8 cellular contexts compared by ENCODE assay signal in genomic region chr1:113903496-113904291, GRCh38. TPM values are rescaled to one million over a fixed set of nuclear protein-coding genes. Genes with fewer than 3 reads are reported as not detected.
DNase-seq lines count a peak whose midpoint lies in the region; TF ChIP-seq lines count a peak whose summit lies in the region.

No MANE protein-coding gene starts in this region.

- H3K27me3 ChIP-seq in HL-60 (ENCODE audit: insufficient read depth, poor library complexity, severe bottlenecking) (no peaks in the 10 kb centered on the region), iPS-15b (ENCODE audit: control insufficient read depth, insufficient read depth, low read length) (no peaks in the 10 kb centered on the region)

- peaks cover 3% of the 10 kb centered on the region for H3K36me3 ChIP-seq in iPS-15b (ENCODE audit: control insufficient read depth, insufficient read depth, low read length)

- no peaks in the 10 kb centered on the region for H3K4me1 ChIP-seq in iPS-15b (ENCODE audit: control insufficient read depth, insufficient read depth, low read length)

- DNase-seq in AML-193 (lab: John Stamatoyannopoulos, UW), result peak; percentile 34 to 48
- DNase-seq in HL-60 (ENCODE audit: low read depth in 1 of 2, low spot score in 1 of 2), result peak; percentile 20 to 29
- DNase-seq in activated T-helper 2 cell treated with anti-CD3 and anti-CD28 coated beads, Interferon-gamma antibody, Interleukin-2, Interleukin-4, amounts not matched to agents 10 μg/mL and 5 μg/mL and 100 μg/mL, durations not matched to agents 14 hours and 24 hours and 36 hours (ENCODE audit: low spot score), result no peak
- peak; percentile 42 for DNase-seq in stimulated activated CD8-positive, alpha-beta memory T cell treated with anti-CD3 and anti-CD28 coated beads, Interleukin-4, amount 100 ng/mL, for 48 hours
- no peak for DNase-seq in GM19238 (ENCODE audit: insufficient read length, low spot score)
- no peak for DNase-seq in NCI-H446 (lab: John Stamatoyannopoulos, UW)
- no peak for DNase-seq in A172 (ENCODE audit: low spot score)

- H3K27ac ChIP-seq in HL-60 (replicated peaks), result peak overlapping the region; percentile 85

- peak overlapping the region; percentile 97 for H3K27ac Mint-ChIP-seq in activated T-helper 2 cell treated with anti-CD3 and anti-CD28 coated beads, Interferon-gamma antibody, Interleukin-2, Interleukin-4, amounts not matched to agents 10 μg/mL and 5 μg/mL and 100 μg/mL, durations not matched to agents 14 hours and 24 hours and 36 hours

- H3K4me1 Mint-ChIP-seq in activated T-helper 2 cell treated with anti-CD3 and anti-CD28 coated beads, Interferon-gamma antibody, Interleukin-2, Interleukin-4, amounts not matched to agents 10 μg/mL and 5 μg/mL and 100 μg/mL, durations not matched to agents 14 hours and 24 hours and 36 hours (ENCODE audit: low read depth), result peaks cover 57% of the 10 kb centered on the region

- peaks cover 66% of the 10 kb centered on the region for H3K36me3 Mint-ChIP-seq in activated T-helper 2 cell treated with anti-CD3 and anti-CD28 coated beads, Interferon-gamma antibody, Interleukin-2, Interleukin-4, amounts not matched to agents 10 μg/mL and 5 μg/mL and 100 μg/mL, durations not matched to agents 14 hours and 24 hours and 36 hours (ENCODE audit: low read depth)

- H3K9me3 Mint-ChIP-seq in activated T-helper 2 cell treated with anti-CD3 and anti-CD28 coated beads, Interferon-gamma antibody, Interleukin-2, Interleukin-4, amounts not matched to agents 10 μg/mL and 5 μg/mL and 100 μg/mL, durations not matched to agents 14 hours and 24 hours and 36 hours, result no peaks in the 10 kb centered on the region

- peak overlapping the region; percentile 99 for H3K4me3 Mint-ChIP-seq in activated T-helper 2 cell treated with anti-CD3 and anti-CD28 coated beads, Interferon-gamma antibody, Interleukin-2, Interleukin-4, amounts not matched to agents 10 μg/mL and 5 μg/mL and 100 μg/mL, durations not matched to agents 14 hours and 24 hours and 36 hours (ENCODE audit: low read depth)

- no peaks in the 10 kb centered on the region for H3K9me3 ChIP-seq in iPS-15b (ENCODE audit: control insufficient read depth, insufficient read depth, low read length)

- peak overlapping the region; percentile 71 for H3K4me3 ChIP-seq in HL-60 (replicated peaks; ENCODE audit: insufficient read depth, low read length)
- H3K4me3 ChIP-seq in iPS-15b (ENCODE audit: low read depth, low read length), result peak overlapping the region; percentile 89

- no peaks in the 10 kb centered on the region for H3K27me3 Mint-ChIP-seq in activated T-helper 2 cell treated with anti-CD3 and anti-CD28 coated beads, Interferon-gamma antibody, Interleukin-2, Interleukin-4, amounts not matched to agents 10 μg/mL and 5 μg/mL and 100 μg/mL, durations not matched to agents 14 hours and 24 hours and 36 hours (ENCODE audit: low read depth)

- intact Hi-C loops in activated T-helper 2 cell treated with anti-CD3 and anti-CD28 coated beads, Interferon-gamma antibody, Interleukin-2, Interleukin-4, amounts not matched to agents 10 μg/mL and 5 μg/mL and 100 μg/mL, durations not matched to agents 14 hours and 24 hours and 36 hours (cut with micrococcal nuclease), result no loop called here

- no peak for TF ChIP-seq CTCF in HL-60 (IDR thresholded peaks at IDR 0.05; ENCODE audit: insufficient read depth, low read length)

- no peak overlapping the region for H3K9ac ChIP-seq in iPS-15b (ENCODE audit: low read depth, low read length)

RNA-seq across cellular contexts. Expression of gene AP4B1, which starts 0.9 kb away (rescaled TPM):
- 42.0 and 45.9 TPM in 2 replicates for total RNA-seq in activated T-helper 2 cell treated with anti-CD3 and anti-CD28 coated beads, Interferon-gamma antibody, Interleukin-2, Interleukin-4, amounts not matched to agents 10 μg/mL and 5 μg/mL and 100 μg/mL, durations not matched to agents 14 hours and 24 hours and 36 hours
- 18.0 and 23.8 TPM in 2 replicates for total RNA-seq in A172 (2014; rRNA removed; shearing (Covaris generic))

RNA-seq across cellular contexts. Expression of gene DCLRE1B, which starts 1.4 kb away (rescaled TPM):
- 18.8 and 20.8 TPM in 2 replicates for total RNA-seq in activated T-helper 2 cell treated with anti-CD3 and anti-CD28 coated beads, Interferon-gamma antibody, Interleukin-2, Interleukin-4, amounts not matched to agents 10 μg/mL and 5 μg/mL and 100 μg/mL, durations not matched to agents 14 hours and 24 hours and 36 hours
- 14.4 and 14.5 TPM in 2 replicates for total RNA-seq in A172 (2014; rRNA removed; shearing (Covaris generic))

RNA-seq across cellular contexts. Expression of gene BCL2L15, which starts 16.3 kb away (rescaled TPM):
- total RNA-seq in activated T-helper 2 cell treated with anti-CD3 and anti-CD28 coated beads, Interferon-gamma antibody, Interleukin-2, Interleukin-4, amounts not matched to agents 10 μg/mL and 5 μg/mL and 100 μg/mL, durations not matched to agents 14 hours and 24 hours and 36 hours, result 0.39 and 1.1 TPM in 2 replicates
- total RNA-seq in A172 (2014; rRNA removed; shearing (Covaris generic)), result 0.57 and 4.2 TPM in 2 replicates

RNA-seq across cellular contexts. Expression of gene HIPK1, which starts 25.4 kb away (rescaled TPM):
- 108 and 111 TPM in 2 replicates for total RNA-seq in activated T-helper 2 cell treated with anti-CD3 and anti-CD28 coated beads, Interferon-gamma antibody, Interleukin-2, Interleukin-4, amounts not matched to agents 10 μg/mL and 5 μg/mL and 100 μg/mL, durations not matched to agents 14 hours and 24 hours and 36 hours
- total RNA-seq in A172 (2014; rRNA removed; shearing (Covaris generic)), result 12.2 and 14.7 TPM in 2 replicates

RNA-seq across cellular contexts. Expression of gene PTPN22, which starts 32.2 kb away (rescaled TPM):
- total RNA-seq in activated T-helper 2 cell treated with anti-CD3 and anti-CD28 coated beads, Interferon-gamma antibody, Interleukin-2, Interleukin-4, amounts not matched to agents 10 μg/mL and 5 μg/mL and 100 μg/mL, durations not matched to agents 14 hours and 24 hours and 36 hours, result 57.8 and 58.8 TPM in 2 replicates
- 0.29 and 0.74 TPM in 2 replicates for total RNA-seq in A172 (2014; rRNA removed; shearing (Covaris generic))

Comparison
In these comparisons a context has a peak if more than half of its experiments do, and no peak if none do; other contexts are left out.
1. DNase-seq: peak in AML-193 (2 of 2), HL-60 (2 of 2) and stimulated activated CD8-positive, alpha-beta memory T cell treated with anti-CD3 and anti-CD28 coated beads, Interleukin-4, amount 100 ng/mL, for 48 hours (single experiment); none in activated T-helper 2 cell treated with anti-CD3 and anti-CD28 coated beads, Interferon-gamma antibody, Interleukin-2, Interleukin-4, amounts not matched to agents 10 μg/mL and 5 μg/mL and 100 μg/mL, durations not matched to agents 14 hours and 24 hours and 36 hours (single experiment), GM19238 (single experiment), NCI-H446 (0 of 2) and A172 (single experiment).